In genomic region chr6:22413681-22414305, GRCh38 we compare ENCODE assay signal across 23 cellular contexts.
DNase-seq lines count a peak whose midpoint lies in the region; ATAC-seq, FAIRE-seq and TF ChIP-seq lines count a peak whose summit lies in the region.
"Had no signal": no experiment of that assay in that cellular context is flagged by ENCODE, and none has a peak within 500 bp of the region (broad histone marks: within the 10 kb centered on the region; RNA-seq: fewer than 3 reads in every experiment).

No MANE protein-coding gene starts in this region.

- H3K27ac ChIP-seq in astrocyte (ENCODE audit: low read depth, low read length) (no peak overlapping the region), thoracic aorta (no peak overlapping the region)
- H3K27ac ChIP-seq: 22Rv1, heart right ventricle had no signal

- no peak for TF ChIP-seq CTCF in astrocyte (IDR thresholded peaks at IDR 0.05; ENCODE audit: insufficient read depth, low read depth, low read length)
- no peak for TF ChIP-seq CTCF in fibroblast of villous mesenchyme (IDR thresholded peaks at IDR 0.05; ENCODE audit: insufficient read depth, low read depth, low read length)
- no peak for TF ChIP-seq CTCF in thoracic aorta (IDR thresholded peaks at IDR 0.05)

- no peaks in the 10 kb centered on the region for H3K36me3 Mint-ChIP-seq in astrocyte (ENCODE audit: low read depth, unreplicated experiment)
- H3K36me3 Mint-ChIP-seq: activated CD8-positive, alpha-beta memory T cell treated with anti-CD3 and anti-CD28 coated beads, Interleukin-2, amount 10 ng/mL, durations not matched to agents 7 days and 5 days; CD8-positive, alpha-beta memory T cell had no signal

- H3K79me2 ChIP-seq in astrocyte (ENCODE audit: insufficient read depth, low read length) = no peaks in the 10 kb centered on the region

- H3K4me2 ChIP-seq in astrocyte (ENCODE audit: low read length) = no peak overlapping the region

- H3K27me3 ChIP-seq in astrocyte (ENCODE audit: insufficient read depth, low read length) (no peaks in the 10 kb centered on the region), thoracic aorta (replicated peaks; ENCODE audit: insufficient read depth) (no peaks in the 10 kb centered on the region)
- H3K27me3 ChIP-seq: breast epithelium, heart right ventricle, MG63 had no signal

- H3K9ac ChIP-seq in astrocyte (ENCODE audit: low read length) = no peak overlapping the region

- H3K36me3 ChIP-seq in astrocyte (ENCODE audit: insufficient read depth, low read length) (no peaks in the 10 kb centered on the region), thoracic aorta (no peaks in the 10 kb centered on the region)
- H3K36me3 ChIP-seq: breast epithelium, heart right ventricle, MG63 had no signal

- no peak for FAIRE-seq in astrocyte (lab: Jason Lieb, UNC)

- no peaks in the 10 kb centered on the region for H3K9me3 ChIP-seq in astrocyte (ENCODE audit: insufficient read depth, low read depth, low read length)
- H3K9me3 ChIP-seq in thoracic aorta = peaks cover 3% of the 10 kb centered on the region

- H3K27me3 Mint-ChIP-seq in astrocyte (ENCODE audit: low read depth, unreplicated experiment) = no peaks in the 10 kb centered on the region
- H3K27me3 Mint-ChIP-seq: activated CD8-positive, alpha-beta memory T cell treated with anti-CD3 and anti-CD28 coated beads, Interleukin-2, amount 10 ng/mL, durations not matched to agents 7 days and 5 days; CD8-positive, alpha-beta memory T cell; T-helper 17 cell had no signal

- H4K20me1 ChIP-seq in astrocyte (ENCODE audit: insufficient read depth, low read length) = no peaks in the 10 kb centered on the region

- peaks cover 1% of the 10 kb centered on the region for H3K9me3 Mint-ChIP-seq in astrocyte (ENCODE audit: unreplicated experiment)

- ATAC-seq in thoracic aorta (ENCODE audit: insufficient number of reproducible peaks, low FRiP score, low read depth) (no peak), HG02571 (IDR thresholded peaks at IDR 0.05; ENCODE audit: unreplicated experiment) (no peak)
- ATAC-seq: activated CD4-positive, CD25-positive, alpha-beta regulatory T cell treated with anti-CD3 and anti-CD28 coated beads, Interleukin-2, amount 50 U/mL, for 24 hours; activated CD8-positive, alpha-beta memory T cell treated with anti-CD3 and anti-CD28 coated beads, Interleukin-2, amount 10 ng/mL, durations not matched to agents 7 days and 5 days; heart right ventricle; T-helper 17 cell had no signal

- H2AFZ ChIP-seq in astrocyte (ENCODE audit: low read depth, low read length) = no peak overlapping the region

- DNase-seq in DMS53 (lab: John Stamatoyannopoulos, UW) (peak; percentile 10), DMS53 treated with DMSO at 0.1 percent for 48 hours (lab: John Stamatoyannopoulos, UW; ENCODE audit: unreplicated experiment) (no peak), astrocyte (ENCODE audit: low read depth) (peak; percentile 69), fibroblast of villous mesenchyme (ENCODE audit: low read depth) (peak; percentile 19), thoracic aorta (ENCODE audit: low spot score) (no peak), EL (no peak)
- DNase-seq in activated effector memory CD4-positive, alpha-beta T cell treated with Interleukin-2 at 50 U/mL for 16 hours = no peak
- DNase-seq: activated CD8-positive, alpha-beta memory T cell treated with anti-CD3 and anti-CD28 coated beads, Interleukin-2, amount 10 ng/mL, durations not matched to agents 7 days and 5 days; activated naive CD4-positive, alpha-beta T cell treated with Interleukin-2 at 50 U/mL for 16 hours; CD8-positive, alpha-beta memory T cell; heart right ventricle; MG63; midbrain; NCI-H2029; NCI-H82; RPMI8226; stimulated activated CD4-positive, alpha-beta T cell treated with anti-CD3 and anti-CD28 coated beads, Interleukin-4, amount 100 ng/mL, for 24 hours; T-helper 17 cell; trophoblast cell had no signal

- no peaks in the 10 kb centered on the region for H3K4me1 ChIP-seq in astrocyte (ENCODE audit: insufficient read depth, low read length)
- H3K4me1 ChIP-seq in thoracic aorta (ENCODE audit: control insufficient read depth in 1 of 2, low read depth in 2 of 2) = peaks cover 7 to 17% of the 10 kb centered on the region in 2 donors
- H3K4me1 ChIP-seq: breast epithelium had no signal

- H3K4me1 Mint-ChIP-seq in astrocyte (ENCODE audit: low read depth, unreplicated experiment) = no peaks in the 10 kb centered on the region
- H3K4me1 Mint-ChIP-seq: activated CD8-positive, alpha-beta memory T cell treated with anti-CD3 and anti-CD28 coated beads, Interleukin-2, amount 10 ng/mL, durations not matched to agents 7 days and 5 days; CD8-positive, alpha-beta memory T cell; T-helper 17 cell had no signal

- H3K4me3 ChIP-seq in astrocyte (ENCODE audit: insufficient read depth, low read depth, low read length) = no peak overlapping the region
- H3K4me3 ChIP-seq in fibroblast of villous mesenchyme (ENCODE audit: low read depth, low read length) = no peak overlapping the region
- peak overlapping the region; percentile 2 for H3K4me3 ChIP-seq in thoracic aorta
- H3K4me3 ChIP-seq: breast epithelium, heart right ventricle, MG63 had no signal

- no peak overlapping the region for H3K27ac Mint-ChIP-seq in astrocyte (ENCODE audit: unreplicated experiment)
- H3K27ac Mint-ChIP-seq: activated CD8-positive, alpha-beta memory T cell treated with anti-CD3 and anti-CD28 coated beads, Interleukin-2, amount 10 ng/mL, durations not matched to agents 7 days and 5 days; CD8-positive, alpha-beta memory T cell; T-helper 17 cell had no signal

- no peak overlapping the region for H3K4me3 Mint-ChIP-seq in astrocyte (ENCODE audit: unreplicated experiment)
- H3K4me3 Mint-ChIP-seq: activated CD8-positive, alpha-beta memory T cell treated with anti-CD3 and anti-CD28 coated beads, Interleukin-2, amount 10 ng/mL, durations not matched to agents 7 days and 5 days; CD8-positive, alpha-beta memory T cell; T-helper 17 cell had no signal

Comparison
In these comparisons a context has a peak if more than half of its experiments do, and no peak if none do; other contexts are left out.
1. DNase-seq: peak in DMS53 (single experiment), astrocyte (single experiment) and fibroblast of villous mesenchyme (single experiment); none in DMS53 treated with DMSO at 0.1 percent for 48 hours (single experiment), thoracic aorta (single experiment), EL (single experiment) and activated effector memory CD4-positive, alpha-beta T cell treated with Interleukin-2 at 50 U/mL for 16 hours (single experiment).